Comparison of ENCODE assay signal across 22 cellular contexts in the genomic region with DNA sequence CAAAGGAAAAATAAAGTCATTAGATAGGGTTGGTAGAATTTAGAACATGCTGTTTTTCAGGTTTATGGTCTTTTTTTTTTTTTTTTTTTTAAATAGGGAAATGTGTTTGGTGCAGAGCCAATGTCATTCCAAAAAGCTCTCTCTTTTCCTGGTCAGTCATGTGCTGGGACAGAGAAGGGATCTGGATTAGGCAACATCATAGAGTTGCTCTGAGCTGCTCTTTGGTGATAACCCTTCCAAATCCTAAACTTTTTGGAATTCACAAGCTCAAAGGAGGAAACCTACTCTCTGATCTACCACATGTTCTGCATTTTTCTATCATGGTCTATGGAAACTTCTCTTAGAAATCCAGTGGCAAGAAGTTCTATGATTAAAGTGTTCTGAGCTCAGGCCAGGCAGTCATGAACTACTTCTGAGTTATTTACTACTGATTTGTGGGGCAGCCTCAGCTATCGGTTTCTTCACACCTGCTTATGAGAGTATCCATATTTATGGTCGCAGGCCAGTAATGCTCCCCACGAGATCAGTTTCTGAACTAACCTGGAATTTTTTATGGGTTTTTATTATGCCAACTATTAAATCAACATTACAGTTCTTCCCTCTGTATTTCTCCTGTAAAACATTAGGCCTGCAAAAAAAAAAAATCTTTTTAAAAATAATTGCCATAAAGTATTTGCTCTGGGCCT. TPM values are rescaled to one million over a fixed set of nuclear protein-coding genes. Genes with fewer than 3 reads are reported as not detected.
A peak's percentile ranks its signal among the peaks of the same experiment; 100 is the strongest.
DNase-seq lines count a peak whose midpoint lies in the region; ATAC-seq, FAIRE-seq and TF ChIP-seq lines count a peak whose summit lies in the region.
"Had no signal": no experiment of that assay in that cellular context is flagged by ENCODE, and none has a peak within 500 bp of the region (broad histone marks: within the 10 kb centered on the region; RNA-seq: fewer than 3 reads in every experiment).

No MANE protein-coding gene starts in this region.

- dilution Hi-C loops in keratinocyte (cut with MboI; ENCODE audit: extremely low pct_ligation_motif_present, low sequenced_read_pairs), result no loop called here

- H3K4me3 ChIP-seq in keratinocyte (ENCODE audit: control insufficient read depth in 2 of 3, extremely low read depth in 1 of 3, insufficient read depth in 2 of 3, low read depth in 1 of 3, low read length in 3 of 3), result no peak overlapping the region
- no peak overlapping the region for H3K4me3 ChIP-seq in tibial artery
- H3K4me3 ChIP-seq: right atrium auricular region had no signal

- H3K9ac ChIP-seq in keratinocyte (ENCODE audit: control insufficient read depth, extremely low read depth, insufficient read depth, low read length), result no peak overlapping the region

- FAIRE-seq in keratinocyte (lab: Jason Lieb, UNC), result no peak
- FAIRE-seq: H54 had no signal

- H3K36me3 ChIP-seq in keratinocyte (ENCODE audit: control insufficient read depth in 2 of 2, extremely low read depth in 1 of 2, insufficient read depth in 2 of 2, low read length in 2 of 2) (peaks cover 9 to 37% of the 10 kb centered on the region in 2 experiments), tibial artery (no peaks in the 10 kb centered on the region)
- H3K36me3 ChIP-seq: right atrium auricular region had no signal

- peak overlapping the region; percentile 8 for H3K4me2 ChIP-seq in keratinocyte (ENCODE audit: control insufficient read depth, extremely low read depth, insufficient read depth, low read depth, low read length)

- no TSS peak for BruUV-seq in Calu3 (replicated peaks; lab: Mats Ljungman, UMichigan)

- H3K4me1 Mint-ChIP-seq in Calu3 (ENCODE audit: low read depth, unreplicated experiment), result peaks cover 48% of the 10 kb centered on the region

- H3K27me3 ChIP-seq in keratinocyte (ENCODE audit: control insufficient read depth, extremely low read depth, insufficient read depth, low read length), result no peaks in the 10 kb centered on the region
- no peaks in the 10 kb centered on the region for H3K27me3 ChIP-seq in tibial artery
- H3K27me3 ChIP-seq: right atrium auricular region had no signal

- peak overlapping the region; percentile 92 for H3K27ac Mint-ChIP-seq in Calu3 (ENCODE audit: unreplicated experiment)
- H3K27ac Mint-ChIP-seq: activated naive CD4-positive, alpha-beta T cell treated with anti-CD3 and anti-CD28 coated beads, Interleukin-2, amount 10 ng/mL, durations not matched to agents 7 days and 5 days had no signal

- CTCF ChIA-PET in Calu3 (lab: Charles Lee), result interaction anchor here (0.6 to 0.9 kb wide), 3 partner anchors 15 to 19 kb away, joined by 3 to 5 read pairs (median 4); no protein-coding TSS in a partner anchor

- peaks cover 20% of the 10 kb centered on the region for H3K79me2 ChIP-seq in keratinocyte (ENCODE audit: control insufficient read depth, insufficient read depth, low read length)

- TF ChIP-seq CTCF in Calu3 (IDR thresholded peaks at IDR 0.05; ENCODE audit: unreplicated experiment) (no peak), keratinocyte (optimal IDR thresholded peaks at IDR 0.05 in 1 of 3, IDR thresholded peaks at IDR 0.05 in 1 of 3, conservative IDR thresholded peaks at IDR 0.05 in 1 of 3; ENCODE audit: extremely low read depth in 1 of 3, insufficient read depth in 2 of 3, low read length in 3 of 3) (no peak), tibial artery (IDR thresholded peaks at IDR 0.05) (no peak)

- H3K9me1 ChIP-seq in keratinocyte (ENCODE audit: control insufficient read depth, extremely low read depth, insufficient read depth, low read length), result no peaks in the 10 kb centered on the region

- H3K36me3 Mint-ChIP-seq in Calu3 (ENCODE audit: insufficient read depth, unreplicated experiment), result peaks cover 84% of the 10 kb centered on the region
- H3K36me3 Mint-ChIP-seq: activated naive CD4-positive, alpha-beta T cell treated with anti-CD3 and anti-CD28 coated beads, Interleukin-2, amount 10 ng/mL, durations not matched to agents 7 days and 5 days had no signal

- H3K27me3 Mint-ChIP-seq in Calu3 (ENCODE audit: unreplicated experiment), result no peaks in the 10 kb centered on the region

- H3K9me3 ChIP-seq in keratinocyte (ENCODE audit: control insufficient read depth, low read depth, low read length), result no peaks in the 10 kb centered on the region
- H3K9me3 ChIP-seq in tibial artery, result no peaks in the 10 kb centered on the region
- H3K9me3 ChIP-seq: right atrium auricular region had no signal

- H3K4me1 ChIP-seq in keratinocyte (ENCODE audit: control insufficient read depth, extremely low read depth, insufficient read depth, low read length) (peaks cover 52% of the 10 kb centered on the region), tibial artery (peaks cover 0 to 76% (median 53%) of the 10 kb centered on the region in 4 donors)

- H4K20me1 ChIP-seq in keratinocyte (ENCODE audit: control insufficient read depth, extremely low read depth, insufficient read depth, low read length), result no peaks in the 10 kb centered on the region

- no peak overlapping the region for H2AFZ ChIP-seq in keratinocyte (ENCODE audit: control insufficient read depth, low read length)

- H3K27ac ChIP-seq in keratinocyte (ENCODE audit: control insufficient read depth, insufficient read depth, low read length) (peak overlapping the region; percentile 83), tibial artery (peak overlapping the region; percentile 76)

- no peak for ATAC-seq in GM21723 (IDR thresholded peaks at IDR 0.05; ENCODE audit: unreplicated experiment)
- ATAC-seq in HG02938 (IDR thresholded peaks at IDR 0.05; ENCODE audit: unreplicated experiment), result no peak
- ATAC-seq: activated CD4-positive, CD25-positive, alpha-beta regulatory T cell treated with anti-CD3 and anti-CD28 coated beads, Interleukin-2, amount 50 U/mL, for 24 hours; activated T-cell treated with anti-CD3 and anti-CD28 coated beads, Interleukin-2, amount 50 U/mL, for 4 hours had no signal

- no peak for DNase-seq in Calu3
- peak; percentile 24 for DNase-seq in astrocyte of the hippocampus (ENCODE audit: low read depth, low spot score)
- no peak for DNase-seq in keratinocyte (ENCODE audit: low read depth, low spot score)
- DNase-seq in tibial artery, result no peak
- no peak for DNase-seq in DMS114 treated with DMSO at 0.1 percent for 48 hours (lab: John Stamatoyannopoulos, UW; ENCODE audit: unreplicated experiment)
- no peak for DNase-seq in NCI-H446 treated with DMSO at 0.1 percent for 48 hours (lab: John Stamatoyannopoulos, UW)
- DNase-seq: activated naive CD4-positive, alpha-beta T cell treated with anti-CD3 and anti-CD28 coated beads, Interleukin-2, amount 10 ng/mL, durations not matched to agents 7 days and 5 days; activated T-cell treated with anti-CD3 and anti-CD28 coated beads, Interleukin-2, amount 50 U/mL, for 4 hours; EL; hippocampal formation; NCI-H1048; NCI-H2029 treated with DMSO at 0.1 percent for 48 hours; NCI-H510A treated with DMSO at 0.1 percent for 48 hours; occipital lobe; RPMI8226; stimulated activated CD8-positive, alpha-beta memory T cell treated with anti-CD3 and anti-CD28 coated beads, Interleukin-4, amount 100 ng/mL, for 48 hours; substantia nigra had no signal

- peak overlapping the region; percentile 81 for H3K4me3 Mint-ChIP-seq in Calu3 (ENCODE audit: low read depth, unreplicated experiment)
- H3K4me3 Mint-ChIP-seq: activated naive CD4-positive, alpha-beta T cell treated with anti-CD3 and anti-CD28 coated beads, Interleukin-2, amount 10 ng/mL, durations not matched to agents 7 days and 5 days; activated T-cell treated with anti-CD3 and anti-CD28 coated beads, Interleukin-2, amount 50 U/mL, for 4 hours had no signal

- intact Hi-C loops in Calu3 (cut with micrococcal nuclease; ENCODE audit: unreplicated experiment) (loop anchor here (5.0 kb wide), 3 partner anchors 47 to 197 kb away; no protein-coding TSS in a partner anchor), tibial artery (cut with DNase I; ENCODE audit: low total_unique reads) (loop anchor here (5.0 kb wide), 1 partner anchor 307 kb away; no protein-coding TSS in a partner anchor)

- no peaks in the 10 kb centered on the region for H3K9me3 Mint-ChIP-seq in Calu3 (ENCODE audit: low read depth, unreplicated experiment)
- H3K9me3 Mint-ChIP-seq: activated naive CD4-positive, alpha-beta T cell treated with anti-CD3 and anti-CD28 coated beads, Interleukin-2, amount 10 ng/mL, durations not matched to agents 7 days and 5 days; activated T-cell treated with anti-CD3 and anti-CD28 coated beads, Interleukin-2, amount 50 U/mL, for 4 hours had no signal

RNA-seq across cellular contexts. Expression of a gene that starts 4.8 kb away (rescaled TPM):
- 24.7 and 40.6 TPM in 2 replicates for total RNA-seq in Calu3 (2022)
- 17.2 to 19.7 TPM (median 18.0 TPM) in 3 replicates for polyA plus RNA-seq in keratinocyte
- 13.7 TPM for polyA plus RNA-seq in keratinocyte (2011; ENCODE audit: low read depth)
- polyA plus RNA-seq in keratinocyte (2011; cell fraction: cytosol; rRNA removed), result 8.8 and 14.9 TPM in 2 replicates
- polyA plus RNA-seq in keratinocyte (2011; cell fraction: nucleus; rRNA removed), result 41.0 and 50.4 TPM in 2 replicates
- 13.0 and 13.5 TPM in 2 replicates for polyA plus RNA-seq in keratinocyte (2012; ENCODE audit: low replicate concordance)
- polyA minus RNA-seq in keratinocyte, result 6.3 to 7.3 TPM (median 7.1 TPM) in 3 replicates
- polyA minus RNA-seq in keratinocyte (2011; cell fraction: cytosol; rRNA and poly(A)+ RNA removed), result 9.4 TPM
- 11.9 and 12.2 TPM in 2 replicates for polyA minus RNA-seq in keratinocyte (2011; cell fraction: nucleus; rRNA and poly(A)+ RNA removed)
